In the genomic region with DNA sequence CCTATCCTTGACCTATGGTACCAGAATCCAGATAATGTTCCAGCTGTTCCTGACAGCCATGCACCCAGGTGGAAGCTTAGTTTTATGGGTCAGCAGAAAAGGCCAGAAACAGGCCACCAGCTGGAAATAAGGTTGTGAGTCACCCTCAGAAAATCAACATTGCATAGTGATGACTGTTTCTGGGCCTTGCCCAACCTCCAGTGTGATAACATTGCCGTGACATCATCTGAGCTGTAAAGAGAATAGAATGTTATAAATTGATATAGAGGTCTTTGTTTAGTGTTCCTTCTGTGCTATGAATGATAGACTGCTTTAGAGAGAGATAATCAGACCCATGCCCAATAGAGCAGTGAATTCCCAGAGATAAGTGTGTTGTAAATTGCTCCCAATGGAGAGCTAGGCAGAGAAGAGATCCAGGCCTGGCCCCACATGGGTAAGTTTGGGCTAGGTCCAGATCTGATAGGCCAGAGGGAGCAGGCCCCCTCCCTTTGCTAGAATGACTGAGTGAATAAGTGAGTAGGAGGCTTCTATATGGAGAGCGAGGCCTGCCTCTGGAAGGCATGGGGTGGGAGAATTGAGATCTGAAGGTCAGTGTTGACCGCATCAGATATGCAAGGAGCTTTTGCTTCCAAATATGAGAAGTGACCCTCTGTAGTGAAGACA, we compare ENCODE assay signal across 9 cellular contexts. TPM values are rescaled to one million over a fixed set of nuclear protein-coding genes. Genes with fewer than 3 reads are reported as not detected.
A peak's percentile ranks its signal among the peaks of the same experiment; 100 is the strongest.
DNase-seq lines count a peak whose midpoint lies in the region; ATAC-seq and TF ChIP-seq lines count a peak whose summit lies in the region.
"Had no signal": no experiment of that assay in that cellular context is flagged by ENCODE, and none has a peak within 500 bp of the region (broad histone marks: within the 10 kb centered on the region; RNA-seq: fewer than 3 reads in every experiment).

No MANE protein-coding gene starts in this region.

- TF ChIP-seq CTCF in omental fat pad (IDR thresholded peaks at IDR 0.05), result no peak

- peak; percentile 86 for ATAC-seq in esophagus mucosa
- peak; percentile 88 for ATAC-seq in omental fat pad (ENCODE audit: low FRiP score)
- ATAC-seq in GM19023 (IDR thresholded peaks at IDR 0.05; ENCODE audit: unreplicated experiment), result no peak
- ATAC-seq in HG03432 (IDR thresholded peaks at IDR 0.05; ENCODE audit: unreplicated experiment), result no peak
- no peak for ATAC-seq in GM19351 (IDR thresholded peaks at IDR 0.05; ENCODE audit: unreplicated experiment)

- in situ Hi-C loops in Caki2 (cut with HindIII; ENCODE audit: low pct_unique_long_range_greater_than_20kb, low sequenced_read_pairs), result no loop called here

- DNase-seq in Caki2 (ENCODE audit: low read depth) (peak; percentile 80), OCI-M1 (lab: John Stamatoyannopoulos, UW) (peak; percentile 99), omental fat pad (ENCODE audit: low spot score) (no peak)
- no peak for DNase-seq in activated CD8-positive, alpha-beta memory T cell treated with anti-CD3 and anti-CD28 coated beads for 24 hours
- DNase-seq: NCI-H2107 had no signal

RNA-seq across cellular contexts. Expression of a gene that starts 14.2 kb away (rescaled TPM):
- total RNA-seq in Caki2 (2014; rRNA removed; shearing (Covaris generic); ENCODE audit: low replicate concordance), result 27.0 and 31.1 TPM in 2 replicates
- total RNA-seq in esophagus mucosa, result 29.7 TPM
- 10 to 100 TPM; 39.0 to 56.7 (median 48.5) TPM for total RNA-seq in omental fat pad

RNA-seq across cellular contexts. Expression of a gene that starts 46.0 kb away (rescaled TPM):
- total RNA-seq in Caki2 (2014; rRNA removed; shearing (Covaris generic); ENCODE audit: low replicate concordance), result 7.0 and 7.1 TPM in 2 replicates
- total RNA-seq in esophagus mucosa (1.5 TPM), omental fat pad (10 to 100 TPM in 1 of 4 donors, 1 to 10 TPM in 3; 8.5 to 10.4 (median 9.2) TPM)

Comparison
In these comparisons a context has a peak if more than half of its experiments do, and no peak if none do; other contexts are left out.
1. DNase-seq: peak in Caki2 (single experiment) and OCI-M1 (single experiment); none in omental fat pad (single experiment) and activated CD8-positive, alpha-beta memory T cell treated with anti-CD3 and anti-CD28 coated beads for 24 hours (single experiment).
2. ATAC-seq: peak in esophagus mucosa (single experiment) and omental fat pad (single experiment); none in GM19023 (single experiment), HG03432 (single experiment) and GM19351 (single experiment).